Comparison of ENCODE assay signal across 29 cellular contexts in genomic region chr3:196782496-196782895, GRCh38.
"Had no signal": no experiment of that assay in that cellular context is flagged by ENCODE, and none has a peak within 500 bp of the region (broad histone marks: within the 10 kb centered on the region; RNA-seq: fewer than 3 reads in every experiment).

No MANE protein-coding gene starts in this region.

- H3K27me3 Mint-ChIP-seq: activated CD8-positive, alpha-beta T cell treated with anti-CD3 and anti-CD28 coated beads for 36 hours; activated naive CD8-positive, alpha-beta T cell treated with anti-CD3 and anti-CD28 coated beads for 36 hours; T-cell had no signal

- DNase-seq: activated CD4-positive, alpha-beta T cell treated with anti-CD3 and anti-CD28 coated beads for 4 hours; activated CD8-positive, alpha-beta memory T cell treated with anti-CD3 and anti-CD28 coated beads, Interleukin-2, amount 50 U/mL, for 48 hours; activated CD8-positive, alpha-beta T cell treated with anti-CD3 and anti-CD28 coated beads for 36 hours; activated effector memory CD4-positive, alpha-beta T cell treated with anti-CD3 and anti-CD28 coated beads, Interleukin-2, amount 50 U/mL, for 16 hours; activated naive CD4-positive, alpha-beta T cell treated with anti-CD3 and anti-CD28 coated beads for 36 hours; activated naive CD8-positive, alpha-beta T cell treated with anti-CD3 and anti-CD28 coated beads for 36 hours; activated T-cell treated with anti-CD3 and anti-CD28 coated beads, Interleukin-2, amount 50 U/mL, for 4 hours; anterior cingulate cortex; body of pancreas; central memory CD4-positive, alpha-beta T cell; MG63; MV-4-11; NCI-H1092 treated with DMSO at 0.1 percent for 48 hours; NCI-H1417 treated with DMSO at 0.1 percent for 48 hours; NCI-H1694; NCI-H2029; NCI-H2107; NCI-H2171 treated with DMSO at 0.1 percent for 48 hours; NCI-H345; NCI-H510A; NK-92 treated with Interleukin-12 subunit alpha and Interleukin-12 subunit beta, amount 100 ng/mL, for 24 hours; OCI-M1; RPMI8226; T-cell; T-helper 2 cell; WERI-Rb-1 had no signal

- ATAC-seq: activated CD4-positive, CD25-positive, alpha-beta regulatory T cell treated with anti-CD3 and anti-CD28 coated beads, Interleukin-2, amount 50 U/mL, for 24 hours; activated CD8-positive, alpha-beta T cell treated with anti-CD3 and anti-CD28 coated beads for 36 hours; activated T-cell treated with anti-CD3 and anti-CD28 coated beads, Interleukin-2, amount 50 U/mL, for 4 hours; body of pancreas; Panc1; Right ventricle myocardium inferior; T-cell had no signal

- H3K4me3 Mint-ChIP-seq: activated CD8-positive, alpha-beta T cell treated with anti-CD3 and anti-CD28 coated beads for 36 hours; activated naive CD4-positive, alpha-beta T cell treated with anti-CD3 and anti-CD28 coated beads for 36 hours; activated naive CD8-positive, alpha-beta T cell treated with anti-CD3 and anti-CD28 coated beads for 36 hours; activated T-cell treated with anti-CD3 and anti-CD28 coated beads, Interleukin-2, amount 50 U/mL, for 4 hours; T-cell had no signal

- H3K27ac Mint-ChIP-seq: activated CD8-positive, alpha-beta T cell treated with anti-CD3 and anti-CD28 coated beads for 36 hours; activated naive CD4-positive, alpha-beta T cell treated with anti-CD3 and anti-CD28 coated beads for 36 hours; activated naive CD8-positive, alpha-beta T cell treated with anti-CD3 and anti-CD28 coated beads for 36 hours had no signal

- H3K9me3 Mint-ChIP-seq: activated T-cell treated with anti-CD3 and anti-CD28 coated beads, Interleukin-2, amount 50 U/mL, for 4 hours had no signal
